8 cellular contexts compared by ENCODE assay signal in genomic region chr2:25043241-25043867, GRCh38. TPM values are rescaled to one million over a fixed set of nuclear protein-coding genes. Genes with fewer than 3 reads are reported as not detected.
DNase-seq lines count a peak whose midpoint lies in the region; ATAC-seq, FAIRE-seq and TF ChIP-seq lines count a peak whose summit lies in the region.

No MANE protein-coding gene starts in this region.

- ATAC-seq in psoas muscle = no peak
- no peak for ATAC-seq in GM19351 (IDR thresholded peaks at IDR 0.05; ENCODE audit: unreplicated experiment)
- no peak for ATAC-seq in GM18520 (IDR thresholded peaks at IDR 0.05; ENCODE audit: unreplicated experiment)

- H3K79me2 ChIP-seq in endothelial cell of umbilical vein (ENCODE audit: control insufficient read depth, insufficient read depth, low read length) = no peaks in the 10 kb centered on the region

- BruUV-seq in endothelial cell of umbilical vein (replicated peaks; lab: Mats Ljungman, UMichigan) = no TSS peak

- H3K9ac ChIP-seq in HUES64 (ENCODE audit: low read depth, low read length) (peak overlapping the region; percentile 73; the same call in 1 of the 2 replicates), endothelial cell of umbilical vein (replicated peaks; ENCODE audit: extremely low read depth, insufficient read depth, low read length) (no peak overlapping the region)

- H3K9me3 ChIP-seq in BE2C (no peaks in the 10 kb centered on the region), HUES64 (ENCODE audit: insufficient read depth, low read depth, low read length) (no peaks in the 10 kb centered on the region), endothelial cell of umbilical vein (replicated peaks; ENCODE audit: control insufficient read depth, insufficient read depth, low read length) (no peaks in the 10 kb centered on the region), psoas muscle (no peaks in the 10 kb centered on the region)

- H2AFZ ChIP-seq in endothelial cell of umbilical vein (ENCODE audit: low read depth, low read length) = peak overlapping the region; percentile 96

- H3K27me3 ChIP-seq in BE2C (no peaks in the 10 kb centered on the region), HUES64 (ENCODE audit: insufficient read depth, low read length) (peaks cover 28% of the 10 kb centered on the region), endothelial cell of umbilical vein (ENCODE audit: control insufficient read depth in 2 of 2, insufficient read depth in 2 of 2, low read length in 2 of 2) (peaks cover 2 to 11% of the 10 kb centered on the region in 2 experiments), psoas muscle (ENCODE audit: insufficient read depth in 3 of 3, low read length in 2 of 3) (no peaks in the 10 kb centered on the region)

- FAIRE-seq in endothelial cell of umbilical vein (lab: Jason Lieb, UNC) = peak; percentile 89

- peak overlapping the region; percentile 61 for H3K4me2 ChIP-seq in endothelial cell of umbilical vein (ENCODE audit: insufficient read depth, low read length)

- H3K9me1 ChIP-seq in endothelial cell of umbilical vein (replicated peaks; ENCODE audit: control insufficient read depth, extremely low read depth, insufficient read depth, low read length) = no peaks in the 10 kb centered on the region

- POLR2A ChIA-PET in endothelial cell of umbilical vein (lab: Charles Lee) = no interaction called here

- H3K4me3 ChIP-seq in BE2C (ENCODE audit: low read depth, low read length) (peak overlapping the region; percentile 80), HUES64 (ENCODE audit: low read length) (peak overlapping the region; percentile 63), endothelial cell of umbilical vein (replicated peaks in 1 of 3; ENCODE audit: insufficient read depth in 1 of 3, low read depth in 1 of 3, low read length in 3 of 3) (peak overlapping the region in 1 of 3 experiments; percentile 67), psoas muscle (peak overlapping the region; percentile 94)

- dilution Hi-C loops in endothelial cell of umbilical vein (cut with MboI; ENCODE audit: extremely low pct_ligation_motif_present, low sequenced_read_pairs) = no loop called here

- DNase-seq in BE2C (peak; percentile 24), endothelial cell of umbilical vein (ENCODE audit: low read depth, low spot score) (peak; percentile 37), psoas muscle (no peak), midbrain (lab: John Stamatoyannopoulos, UW) (no peak)
- peak; percentile 21 to 44 for DNase-seq in activated CD4-positive, alpha-beta T cell treated with anti-CD3 and anti-CD28 coated beads, Interleukin-2, amount 50 U/mL, for 24 hours (ENCODE audit: low read depth in 1 of 2, low spot score in 1 of 2)

- TF ChIP-seq CTCF in BE2C (IDR thresholded peaks at IDR 0.05; ENCODE audit: low read depth, low read length) (no peak), endothelial cell of umbilical vein (IDR thresholded peaks at IDR 0.05; ENCODE audit: extremely low read depth in 1 of 2, insufficient read depth in 1 of 2, low read depth in 1 of 2, low read length in 2 of 2) (no peak), psoas muscle (IDR thresholded peaks at IDR 0.05) (no peak)

- no peak for TF ChIP-seq POLR2A in endothelial cell of umbilical vein (IDR thresholded peaks at IDR 0.05; ENCODE audit: low read depth, low read length)

- intact Hi-C loops in endothelial cell of umbilical vein (cut with micrococcal nuclease) = loop anchor here (2.0 to 5.0 kb wide), 4 partner anchors 35 to 154 kb away; partner anchors contain the start of gene DNAJC27
- intact Hi-C loops in psoas muscle (cut with DNase I) = loop anchor here (5.0 to 10.0 kb wide), 3 partner anchors 66 to 84 kb away; partner anchors contain the start of gene DNAJC27 (in 1 of the 2)

- H3K4me1 ChIP-seq in BE2C (no peaks in the 10 kb centered on the region), HUES64 (ENCODE audit: insufficient read depth, low read length) (peaks cover 8% of the 10 kb centered on the region; the same call in 1 of the 2 replicates), endothelial cell of umbilical vein (ENCODE audit: control insufficient read depth, extremely low read depth, insufficient read depth, low read length) (peaks cover 21% of the 10 kb centered on the region), psoas muscle (peaks cover 29% of the 10 kb centered on the region)

- no peaks in the 10 kb centered on the region for H4K20me1 ChIP-seq in endothelial cell of umbilical vein (replicated peaks; ENCODE audit: control insufficient read depth, extremely low read depth, insufficient read depth, low read length)

- CTCF ChIA-PET in endothelial cell of umbilical vein (lab: Charles Lee) = interaction anchor here (1.2 to 2.9 kb wide), 2 partner anchors 40 to 86 kb away, joined by 3 to 14 read pairs; no protein-coding TSS in a partner anchor

- H3K36me3 ChIP-seq in BE2C (no peaks in the 10 kb centered on the region), HUES64 (ENCODE audit: insufficient read depth, low read length) (no peaks in the 10 kb centered on the region), endothelial cell of umbilical vein (ENCODE audit: control insufficient read depth in 2 of 2, extremely low read depth in 1 of 2, insufficient read depth in 2 of 2, low read length in 2 of 2) (no peaks in the 10 kb centered on the region), psoas muscle (ENCODE audit: insufficient read depth in 1 of 2, low read depth in 1 of 2) (no peaks in the 10 kb centered on the region)

- WGBS in HUES64 = 17% methylated on average over 8 of the region's 8 CpGs
- 32 to 47% (median 34%) methylated on average over 8 of the region's 8 CpGs for WGBS in psoas muscle, 3 donors

- H3K27ac ChIP-seq in HUES64 (ENCODE audit: low read depth, low read length) = no peak overlapping the region
- H3K27ac ChIP-seq in endothelial cell of umbilical vein (ENCODE audit: insufficient read depth, low read depth, low read length) = no peak overlapping the region
- peak overlapping the region; percentile 85 for H3K27ac ChIP-seq in psoas muscle

TF ChIP-seq in endothelial cell of umbilical vein, 7 proteins besides CTCF, POLR2A, EP300 and RAD21:
- TF ChIP-seq JUN (IDR thresholded peaks at IDR 0.05; ENCODE audit: borderline replicate concordance, insufficient read depth, insufficient read length, low read depth) (no peak), MAX (IDR thresholded peaks at IDR 0.05; ENCODE audit: insufficient read depth, insufficient read length) (no peak), GATA2 (IDR thresholded peaks at IDR 0.05; ENCODE audit: insufficient read depth, insufficient read length, low read depth, low read length) (no peak), MYC (IDR thresholded peaks at IDR 0.05; ENCODE audit: low read depth, low read length) (no peak), POLR2AphosphoS5 (IDR thresholded peaks at IDR 0.05; ENCODE audit: insufficient read depth, low read depth, low read length) (no peak), FOS (IDR thresholded peaks at IDR 0.05; ENCODE audit: borderline replicate concordance, insufficient read depth, low read length) (peak; percentile 35), EZH2 (IDR thresholded peaks at IDR 0.05; ENCODE audit: borderline replicate concordance, low read depth, low read length, severe bottlenecking) (peak; percentile 32)

RNA-seq across cellular contexts. Expression of gene EFR3B, which starts 1.5 kb away (rescaled TPM):
- polyA plus RNA-seq in BE2C (2012; ENCODE audit: insufficient read depth, insufficient read length, low read depth) = 0.86 TPM
- 5.9 TPM for polyA plus RNA-seq in HUES64 (2013, experiment 1 of 2)
- 7.7 TPM for polyA plus RNA-seq in HUES64 (2013, experiment 2 of 2)
- 0.58 and 0.77 TPM in 2 replicates for total RNA-seq in endothelial cell of umbilical vein
- 0.15 and 0.21 TPM in 2 replicates for polyA plus RNA-seq in endothelial cell of umbilical vein
- polyA plus RNA-seq in endothelial cell of umbilical vein (2011; cell fraction: cytosol; rRNA removed) = 0.15 and 0.17 TPM in 2 replicates
- 0.53 and 0.71 TPM in 2 replicates for polyA plus RNA-seq in endothelial cell of umbilical vein (2011; cell fraction: nucleus; rRNA removed)
- polyA plus RNA-seq in endothelial cell of umbilical vein (2012) = 0.83 and 1.1 TPM in 2 replicates
- polyA minus RNA-seq in endothelial cell of umbilical vein = 0.59 and 0.92 TPM in 2 replicates
- 1.6 TPM for polyA minus RNA-seq in endothelial cell of umbilical vein (2011; cell fraction: cytosol; rRNA and poly(A)+ RNA removed)
- polyA minus RNA-seq in endothelial cell of umbilical vein (2011; cell fraction: nucleus; rRNA and poly(A)+ RNA removed) = 0.72 and 0.77 TPM in 2 replicates
- 10 to 100 TPM in 1 of 4 donors, 1 to 10 TPM in 3; 1.7 to 12.7 (median 4.0) TPM for total RNA-seq in psoas muscle
- under 1 TPM; 0.59 to 0.88 (median 0.72) TPM for polyA plus RNA-seq in psoas muscle

Comparison
In these comparisons a context has a peak if more than half of its experiments do, and no peak if none do; other contexts are left out.
1. DNase-seq: peak in BE2C (single experiment), activated CD4-positive, alpha-beta T cell treated with anti-CD3 and anti-CD28 coated beads, Interleukin-2, amount 50 U/mL, for 24 hours (2 of 2) and endothelial cell of umbilical vein (single experiment); none in psoas muscle (0 of 2) and midbrain (single experiment).